8 cellular contexts compared by ENCODE assay signal in the genomic region with DNA sequence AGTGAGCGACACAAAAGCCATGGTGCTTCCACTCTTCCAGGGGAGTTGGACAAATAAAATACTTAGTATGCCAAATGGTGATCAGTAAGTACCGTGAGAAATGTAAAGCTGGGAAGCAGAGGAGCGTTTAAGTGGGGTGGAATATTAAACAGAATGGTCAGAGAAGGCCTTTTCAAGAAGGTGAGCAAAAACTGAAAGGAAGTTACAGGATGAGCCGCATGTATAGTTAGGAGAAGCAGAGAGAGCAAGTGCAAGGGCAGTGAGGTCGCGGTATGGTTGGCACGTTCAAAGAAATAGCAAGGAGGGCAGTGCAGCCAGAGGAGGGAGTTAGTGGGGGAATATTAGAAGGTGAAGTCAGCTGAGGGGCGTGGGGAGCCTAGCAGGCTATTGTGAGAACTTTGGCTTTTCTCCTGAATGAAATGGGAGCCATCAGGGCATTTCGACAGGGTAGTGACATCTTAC. TPM values are rescaled to one million over a fixed set of nuclear protein-coding genes. Genes with fewer than 3 reads are reported as not detected.
DNase-seq lines count a peak whose midpoint lies in the region; ATAC-seq and TF ChIP-seq lines count a peak whose summit lies in the region.

No MANE protein-coding gene starts in this region.

- CTCF ChIA-PET in CD8-positive, alpha-beta T cell (lab: Charles Lee) = interaction anchor here (2.0 kb wide), 1 partner anchor 27 kb away, joined by 4 read pairs; the partner anchor contains the start of gene IPO13

- peaks cover 36% of the 10 kb centered on the region for H3K4me1 ChIP-seq in CD8-positive, alpha-beta T cell (ENCODE audit: insufficient read depth, low read length)
- peaks cover 2% of the 10 kb centered on the region for H3K4me1 ChIP-seq in mesendoderm (ENCODE audit: control insufficient read depth, low read depth, low read length)

- no peak overlapping the region for H3K23ac ChIP-seq in mesendoderm (ENCODE audit: low read length)

- DNase-seq in CD8-positive, alpha-beta T cell = no peak
- DNase-seq in Jurkat, Clone E6-1 (ENCODE audit: low read depth, low spot score) = no peak
- DNase-seq in brain microvascular endothelial cell (no peak), mesendoderm (no peak), hepatic stellate cell (ENCODE audit: low spot score) (no peak), NAMALWA (ENCODE audit: low spot score) (no peak)
- no peak for DNase-seq in activated CD8-positive, alpha-beta memory T cell treated with anti-CD3 and anti-CD28 coated beads, Interleukin-2, amount 50 U/mL, for 4 hours

- peaks cover 51% of the 10 kb centered on the region for H3K36me3 Mint-ChIP-seq in CD8-positive, alpha-beta T cell

- intact Hi-C loops in CD8-positive, alpha-beta T cell (cut with DNase I, micrococcal nuclease) = loop anchor here (1.0 to 10.0 kb wide), 12 partner anchors 17 to 1639 kb away; partner anchors contain the start of genes IPO13 (in 2 of the 2), ARMH1 (in 1 of the 2), CCDC24 (in 1 of the 2) and CDC20 (in 1 of the 2)

- H2BK15ac ChIP-seq in mesendoderm (replicated peaks; ENCODE audit: low read depth) = no peak overlapping the region

- WGBS in mesendoderm (ENCODE audit: extremely low coverage, insufficient coverage, low lambda C conversion rate) = no CpG with 5 or more reads among the region's 9 CpGs

- peaks cover 30% of the 10 kb centered on the region for H3K79me1 ChIP-seq in mesendoderm (ENCODE audit: low read length)

- no peak overlapping the region for H2BK5ac ChIP-seq in mesendoderm (ENCODE audit: low read length)

- H3K9me3 Mint-ChIP-seq in CD8-positive, alpha-beta T cell = no peaks in the 10 kb centered on the region

- H3K9me3 ChIP-seq in CD8-positive, alpha-beta T cell (ENCODE audit: low read length) = no peaks in the 10 kb centered on the region

- H3K56ac ChIP-seq in mesendoderm (ENCODE audit: low read length) = peak overlapping the region; percentile 79

- H4K5ac ChIP-seq in mesendoderm (ENCODE audit: low read length) = no peak overlapping the region

- H3K27ac ChIP-seq in CD8-positive, alpha-beta T cell (ENCODE audit: low read depth, low read length) = peak overlapping the region; percentile 69
- no peak overlapping the region for H3K27ac ChIP-seq in brain microvascular endothelial cell
- H3K27ac ChIP-seq in mesendoderm (ENCODE audit: low read depth, low read length) = no peak overlapping the region

- H3K4me3 ChIP-seq in CD8-positive, alpha-beta T cell (ENCODE audit: low read depth, low read length) = peak overlapping the region; percentile 95
- peak overlapping the region; percentile 90 for H3K4me3 ChIP-seq in Jurkat, Clone E6-1 (ENCODE audit: low read length)
- H3K4me3 ChIP-seq in brain microvascular endothelial cell (ENCODE audit: low read depth, low read length) = peak overlapping the region; percentile 87
- H3K4me3 ChIP-seq in mesendoderm (ENCODE audit: low read length) = peak overlapping the region; percentile 28

- H2AK5ac ChIP-seq in mesendoderm (ENCODE audit: low read length) = no peak overlapping the region

- peaks cover 20% of the 10 kb centered on the region for H3K79me2 ChIP-seq in mesendoderm (ENCODE audit: control insufficient read depth, insufficient read depth, low read length)

- H3K4me1 Mint-ChIP-seq in CD8-positive, alpha-beta T cell (ENCODE audit: low read depth) = peaks cover 66% of the 10 kb centered on the region

- H3K4me2 ChIP-seq in mesendoderm (ENCODE audit: low read length) = peak overlapping the region; percentile 65

- peaks cover 25% of the 10 kb centered on the region for H3K36me3 ChIP-seq in CD8-positive, alpha-beta T cell (ENCODE audit: insufficient read depth, low read length)
- H3K36me3 ChIP-seq in brain microvascular endothelial cell (replicated peaks) (peaks cover 23% of the 10 kb centered on the region), mesendoderm (ENCODE audit: control insufficient read depth, insufficient read depth, low read length) (peaks cover 5% of the 10 kb centered on the region)

- no peak for TF ChIP-seq CTCF in CD8-positive, alpha-beta T cell (IDR thresholded peaks at IDR 0.05)
- TF ChIP-seq CTCF in brain microvascular endothelial cell (IDR thresholded peaks at IDR 0.05; ENCODE audit: low read depth, low read length, missing control alignments) = no peak

- no peak overlapping the region for H3K4ac ChIP-seq in mesendoderm (ENCODE audit: low read depth, low read length)

- in situ Hi-C loops in brain microvascular endothelial cell (cut with HindIII; ENCODE audit: low pct_ligation_motif_present, low sequenced_read_pairs) = no loop called here

- H3K9ac ChIP-seq in mesendoderm (ENCODE audit: low read length) = peak overlapping the region; percentile 61

- peaks cover 2% of the 10 kb centered on the region for H3K27me3 Mint-ChIP-seq in CD8-positive, alpha-beta T cell (ENCODE audit: low read depth)

- peak overlapping the region; percentile 92 for H3K4me3 Mint-ChIP-seq in CD8-positive, alpha-beta T cell

- peak overlapping the region; percentile 95 for H3K27ac Mint-ChIP-seq in CD8-positive, alpha-beta T cell

- H3K27me3 ChIP-seq in CD8-positive, alpha-beta T cell (ENCODE audit: insufficient read depth, low read length) = no peaks in the 10 kb centered on the region
- H3K27me3 ChIP-seq in brain microvascular endothelial cell (replicated peaks) (no peaks in the 10 kb centered on the region), mesendoderm (ENCODE audit: insufficient read depth, low read length, poor library complexity) (no peaks in the 10 kb centered on the region)

- no peak overlapping the region for H3K18ac ChIP-seq in mesendoderm (ENCODE audit: low read length)

- ATAC-seq in CD8-positive, alpha-beta T cell = no peak
- no peak for ATAC-seq in GM18519 (IDR thresholded peaks at IDR 0.05; ENCODE audit: low FRiP score, unreplicated experiment)

- no peak overlapping the region for H4K8ac ChIP-seq in mesendoderm (ENCODE audit: low read depth, low read length)

- H2BK120ac ChIP-seq in mesendoderm (ENCODE audit: low read depth, low read length) = no peak overlapping the region

- POLR2A ChIA-PET in CD8-positive, alpha-beta T cell (lab: Charles Lee) = interaction anchor here (1.5 to 3.1 kb wide), 2 partner anchors 28 to 324 kb away, joined by 6 to 16 read pairs; partner anchors contain the start of genes IPO13 and KDM4A

RNA-seq across cellular contexts. Expression of gene ATP6V0B, which starts 0.7 kb away (rescaled TPM):
- total RNA-seq in CD8-positive, alpha-beta T cell = 10 to 100 TPM; 52.0 to 56.3 TPM
- polyA plus RNA-seq in Jurkat, Clone E6-1 (2012; ENCODE audit: insufficient read depth, insufficient read length) = 168 TPM
- 56.2 TPM for polyA plus RNA-seq in mesendoderm (2013, experiment 1 of 2)
- 55.4 TPM for polyA plus RNA-seq in mesendoderm (2013, experiment 2 of 2)

RNA-seq across cellular contexts. Expression of gene DPH2, which starts 4.2 kb away (rescaled TPM):
- 10 to 100 TPM; 14.8 to 15.7 TPM for total RNA-seq in CD8-positive, alpha-beta T cell
- polyA plus RNA-seq in Jurkat, Clone E6-1 (2012; ENCODE audit: insufficient read depth, insufficient read length) = 55.8 TPM
- polyA plus RNA-seq in mesendoderm (2013, experiment 1 of 2) = 39.9 TPM
- polyA plus RNA-seq in mesendoderm (2013, experiment 2 of 2) = 39.4 TPM

RNA-seq across cellular contexts. Expression of gene B4GALT2, which starts 5.0 kb away (rescaled TPM):
- under 1 TPM; 0.42 to 0.71 TPM for total RNA-seq in CD8-positive, alpha-beta T cell
- 25.9 TPM for polyA plus RNA-seq in Jurkat, Clone E6-1 (2012; ENCODE audit: insufficient read depth, insufficient read length)
- polyA plus RNA-seq in mesendoderm (2013, experiment 1 of 2) = 50.4 TPM
- polyA plus RNA-seq in mesendoderm (2013, experiment 2 of 2) = 49.5 TPM

RNA-seq across cellular contexts. Expression of gene CCDC24, which starts 17.4 kb away (rescaled TPM):
- total RNA-seq in CD8-positive, alpha-beta T cell = under 1 TPM; 0.33 to 0.71 TPM
- polyA plus RNA-seq in Jurkat, Clone E6-1 (2012; ENCODE audit: insufficient read depth, insufficient read length) = 4.7 TPM
- polyA plus RNA-seq in mesendoderm (2013, experiment 1 of 2) = 4.0 TPM
- 5.2 TPM for polyA plus RNA-seq in mesendoderm (2013, experiment 2 of 2)

RNA-seq across cellular contexts. Expression of gene IPO13, which starts 27.3 kb away (rescaled TPM):
- 1 to 10 TPM; 6.5 to 8.1 TPM for total RNA-seq in CD8-positive, alpha-beta T cell
- 25.8 TPM for polyA plus RNA-seq in Jurkat, Clone E6-1 (2012; ENCODE audit: insufficient read depth, insufficient read length)
- polyA plus RNA-seq in mesendoderm (2013, experiment 1 of 2) = 10.8 TPM
- polyA plus RNA-seq in mesendoderm (2013, experiment 2 of 2) = 9.7 TPM

Comparison
In these comparisons a context has a peak if more than half of its experiments do, and no peak if none do; other contexts are left out.
1. H3K4me3 ChIP-seq: peak in every context shown above with its lines; median percentile 95 in CD8-positive, alpha-beta T cell; 90 in Jurkat, Clone E6-1; 87 in brain microvascular endothelial cell; 28 in mesendoderm.